Comparison of ENCODE assay signal across 14 cellular contexts in the genomic region with DNA sequence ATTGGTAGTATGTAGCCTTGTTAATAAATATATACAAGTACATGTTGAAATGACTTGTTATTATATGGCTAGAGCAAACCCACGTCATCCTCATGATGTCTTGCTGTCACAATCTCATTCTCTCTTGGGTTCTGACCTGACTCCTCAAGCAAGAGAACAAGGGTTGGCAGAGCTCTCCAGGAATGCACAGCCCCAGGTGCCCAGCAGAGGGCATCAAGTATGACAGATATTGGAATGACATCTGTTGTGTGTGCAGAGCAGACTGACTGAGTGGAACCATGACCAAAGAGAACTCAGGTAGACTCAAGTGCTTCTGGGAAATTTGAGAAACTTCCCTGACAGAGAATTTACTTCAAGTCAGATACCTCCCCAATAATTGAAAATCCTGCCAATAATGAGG.
DNase-seq lines count a peak whose midpoint lies in the region; ATAC-seq and TF ChIP-seq lines count a peak whose summit lies in the region.
"Had no signal": no experiment of that assay in that cellular context is flagged by ENCODE, and none has a peak within 500 bp of the region (broad histone marks: within the 10 kb centered on the region; RNA-seq: fewer than 3 reads in every experiment).

No MANE protein-coding gene starts in this region.

- H3K27me3 ChIP-seq in mammary epithelial cell (ENCODE audit: insufficient read depth, low read length) (no peaks in the 10 kb centered on the region), aorta (ENCODE audit: control insufficient read depth in 1 of 2, insufficient read depth in 2 of 2, low read length in 1 of 2) (no peaks in the 10 kb centered on the region)
- H3K27me3 ChIP-seq: pancreas had no signal

- no peak overlapping the region for H3K27ac ChIP-seq in mammary epithelial cell (ENCODE audit: insufficient read depth, low read depth, low read length)
- H3K27ac ChIP-seq in aorta (ENCODE audit: low read depth in 1 of 2, low read length in 2 of 2): no peak overlapping the region
- H3K27ac ChIP-seq: pancreas, thoracic aorta had no signal

- H3K4me1 ChIP-seq in mammary epithelial cell (ENCODE audit: insufficient read depth, low read length) (no peaks in the 10 kb centered on the region), aorta (ENCODE audit: control insufficient read depth in 1 of 2, insufficient read depth in 2 of 2, low read length in 2 of 2) (no peaks in the 10 kb centered on the region)
- H3K4me1 ChIP-seq: pancreas had no signal

- no peaks in the 10 kb centered on the region for H3K4me1 Mint-ChIP-seq in activated T-helper 2 cell treated with anti-CD3 and anti-CD28 coated beads, Interferon-gamma antibody, Interleukin-2, Interleukin-4, amounts not matched to agents 10 μg/mL and 5 μg/mL and 100 μg/mL, durations not matched to agents 14 hours and 24 hours and 36 hours (ENCODE audit: low read depth)
- H3K4me1 Mint-ChIP-seq: activated naive CD4-positive, alpha-beta T cell treated with anti-CD3 and anti-CD28 coated beads, Interleukin-2, amount 50 U/mL, for 24 hours had no signal

- BruUV-seq in mammary epithelial cell (replicated peaks; lab: Mats Ljungman, UMichigan): no TSS peak

- H3K4me2 ChIP-seq in mammary epithelial cell (ENCODE audit: insufficient read depth, low read depth, low read length): no peak overlapping the region

- ATAC-seq in GM18498 (IDR thresholded peaks at IDR 0.05; ENCODE audit: unreplicated experiment) (no peak), aorta (ENCODE audit: low FRiP score) (no peak)
- ATAC-seq: pancreas had no signal

- no peaks in the 10 kb centered on the region for H4K20me1 ChIP-seq in mammary epithelial cell (ENCODE audit: insufficient read depth, low read length)

- H3K9me3 ChIP-seq in mammary epithelial cell (replicated peaks; ENCODE audit: insufficient read depth, low read length): peaks cover 24% of the 10 kb centered on the region
- peaks cover 8% of the 10 kb centered on the region for H3K9me3 ChIP-seq in aorta (ENCODE audit: control insufficient read depth, low read length)
- H3K9me3 ChIP-seq: pancreas, thoracic aorta had no signal

- CTCF ChIA-PET in mammary epithelial cell (lab: Charles Lee; ENCODE audit: low non-redundant PET): no interaction called here

- no peak overlapping the region for H2AFZ ChIP-seq in mammary epithelial cell (ENCODE audit: low read depth, low read length)

- no peak overlapping the region for H3K27ac Mint-ChIP-seq in activated T-helper 2 cell treated with anti-CD3 and anti-CD28 coated beads, Interferon-gamma antibody, Interleukin-2, Interleukin-4, amounts not matched to agents 10 μg/mL and 5 μg/mL and 100 μg/mL, durations not matched to agents 14 hours and 24 hours and 36 hours
- H3K27ac Mint-ChIP-seq: activated naive CD4-positive, alpha-beta T cell treated with anti-CD3 and anti-CD28 coated beads, Interleukin-2, amount 50 U/mL, for 24 hours had no signal

- dilution Hi-C loops in mammary epithelial cell (cut with HindIII; ENCODE audit: low sequenced_read_pairs): no loop called here

- H3K36me3 ChIP-seq in mammary epithelial cell (ENCODE audit: insufficient read depth, low read length): no peaks in the 10 kb centered on the region
- no peaks in the 10 kb centered on the region for H3K36me3 ChIP-seq in aorta (ENCODE audit: control insufficient read depth in 1 of 2, insufficient read depth in 2 of 2, low read length in 1 of 2)
- H3K36me3 ChIP-seq: pancreas, thoracic aorta had no signal

- H3K79me2 ChIP-seq in mammary epithelial cell (ENCODE audit: insufficient read depth, low read length): no peaks in the 10 kb centered on the region

- intact Hi-C loops in mammary epithelial cell (cut with micrococcal nuclease) (no loop called here), aorta (cut with DNase I) (no loop called here)
- intact Hi-C loops in activated T-helper 2 cell treated with anti-CD3 and anti-CD28 coated beads, Interferon-gamma antibody, Interleukin-2, Interleukin-4, amounts not matched to agents 10 μg/mL and 5 μg/mL and 100 μg/mL, durations not matched to agents 14 hours and 24 hours and 36 hours (cut with micrococcal nuclease): no loop called here

- H3K9ac ChIP-seq in mammary epithelial cell (ENCODE audit: insufficient read depth, low read length): no peak overlapping the region

- in situ Hi-C loops in mammary epithelial cell (cut with MboI; ENCODE audit: low sequenced_read_pairs in 2 of 2): no loop called here

- no peak overlapping the region for H3K4me3 Mint-ChIP-seq in activated T-helper 2 cell treated with anti-CD3 and anti-CD28 coated beads, Interferon-gamma antibody, Interleukin-2, Interleukin-4, amounts not matched to agents 10 μg/mL and 5 μg/mL and 100 μg/mL, durations not matched to agents 14 hours and 24 hours and 36 hours (ENCODE audit: low read depth)
- H3K4me3 Mint-ChIP-seq: activated naive CD4-positive, alpha-beta T cell treated with anti-CD3 and anti-CD28 coated beads, Interleukin-2, amount 50 U/mL, for 24 hours had no signal

- peaks cover 3% of the 10 kb centered on the region for H3K9me3 Mint-ChIP-seq in activated T-helper 2 cell treated with anti-CD3 and anti-CD28 coated beads, Interferon-gamma antibody, Interleukin-2, Interleukin-4, amounts not matched to agents 10 μg/mL and 5 μg/mL and 100 μg/mL, durations not matched to agents 14 hours and 24 hours and 36 hours
- H3K9me3 Mint-ChIP-seq: activated naive CD4-positive, alpha-beta T cell treated with anti-CD3 and anti-CD28 coated beads, Interleukin-2, amount 50 U/mL, for 24 hours had no signal

- WGBS in mammary epithelial cell (ENCODE audit: low coverage, missing lambda C conversion rate): 60% methylated on average over 1 of the region's 1 CpG
- 74 to 90% methylated on average over 1 of the region's 1 CpG for WGBS in aorta, 2 donors

- TF ChIP-seq POLR2A in NB4 (IDR thresholded peaks at IDR 0.05; ENCODE audit: extremely low read depth, insufficient read length): no peak

- H3K4me3 ChIP-seq in NB4 (ENCODE audit: low read depth, low read length) (no peak overlapping the region), mammary epithelial cell (replicated peaks in 1 of 3; ENCODE audit: insufficient read depth in 1 of 3, low read depth in 2 of 3, low read length in 3 of 3) (no peak overlapping the region), aorta (ENCODE audit: low read length in 2 of 2) (no peak overlapping the region)
- H3K4me3 ChIP-seq: pancreas, thoracic aorta had no signal

- peak in 2 of 3 experiments; percentile 9 to 19 for DNase-seq in NCI-H1417 (lab: John Stamatoyannopoulos, UW)
- no peak for DNase-seq in NCI-H1417 treated with DMSO at 0.1 percent for 48 hours (lab: John Stamatoyannopoulos, UW)
- no peak for DNase-seq in GM10266 (ENCODE audit: extremely low spot score)
- peak; percentile 22 for DNase-seq in NB4 (ENCODE audit: low read depth)
- no peak for DNase-seq in mammary epithelial cell
- no peak for DNase-seq in activated T-helper 2 cell treated with anti-CD3 and anti-CD28 coated beads, Interferon-gamma antibody, Interleukin-2, Interleukin-4, amounts not matched to agents 10 μg/mL and 5 μg/mL and 100 μg/mL, durations not matched to agents 14 hours and 24 hours and 36 hours (ENCODE audit: low spot score)
- DNase-seq in aorta: no peak
- DNase-seq: caudate nucleus, foreskin melanocyte, pancreas, T1000 had no signal

- TF ChIP-seq CTCF in GM10266 (IDR thresholded peaks at IDR 0.05; ENCODE audit: control insufficient read depth, insufficient read depth, low read depth, missing control alignments) (peak; percentile 29), NB4 (IDR thresholded peaks at IDR 0.05; ENCODE audit: low read depth, low read length) (peak; percentile 59), mammary epithelial cell (conservative IDR thresholded peaks at IDR 0.05 in 1 of 2, IDR thresholded peaks at IDR 0.05 in 1 of 2; ENCODE audit: extremely low read depth in 1 of 2, insufficient read depth in 1 of 2, low read depth in 1 of 2, low read length in 2 of 2) (peak; percentile 5 to 12)

- no peaks in the 10 kb centered on the region for H3K36me3 Mint-ChIP-seq in activated T-helper 2 cell treated with anti-CD3 and anti-CD28 coated beads, Interferon-gamma antibody, Interleukin-2, Interleukin-4, amounts not matched to agents 10 μg/mL and 5 μg/mL and 100 μg/mL, durations not matched to agents 14 hours and 24 hours and 36 hours (ENCODE audit: low read depth)
- H3K36me3 Mint-ChIP-seq: activated naive CD4-positive, alpha-beta T cell treated with anti-CD3 and anti-CD28 coated beads, Interleukin-2, amount 50 U/mL, for 24 hours had no signal

- no peaks in the 10 kb centered on the region for H3K27me3 Mint-ChIP-seq in activated T-helper 2 cell treated with anti-CD3 and anti-CD28 coated beads, Interferon-gamma antibody, Interleukin-2, Interleukin-4, amounts not matched to agents 10 μg/mL and 5 μg/mL and 100 μg/mL, durations not matched to agents 14 hours and 24 hours and 36 hours (ENCODE audit: low read depth)
- H3K27me3 Mint-ChIP-seq: activated naive CD4-positive, alpha-beta T cell treated with anti-CD3 and anti-CD28 coated beads, Interleukin-2, amount 50 U/mL, for 24 hours had no signal

Comparison
In these comparisons a context has a peak if more than half of its experiments do, and no peak if none do; other contexts are left out.
1. DNase-seq: peak in NCI-H1417 (2 of 3) and NB4 (single experiment); none in NCI-H1417 treated with DMSO at 0.1 percent for 48 hours (single experiment), GM10266 (single experiment), mammary epithelial cell (single experiment), activated T-helper 2 cell treated with anti-CD3 and anti-CD28 coated beads, Interferon-gamma antibody, Interleukin-2, Interleukin-4, amounts not matched to agents 10 μg/mL and 5 μg/mL and 100 μg/mL, durations not matched to agents 14 hours and 24 hours and 36 hours (single experiment) and aorta (0 of 2).
2. CTCF ChIP-seq: peak in every context shown above with its lines; median percentile 59 in NB4; 29 in GM10266; 8 in mammary epithelial cell.